In the genomic region with DNA sequence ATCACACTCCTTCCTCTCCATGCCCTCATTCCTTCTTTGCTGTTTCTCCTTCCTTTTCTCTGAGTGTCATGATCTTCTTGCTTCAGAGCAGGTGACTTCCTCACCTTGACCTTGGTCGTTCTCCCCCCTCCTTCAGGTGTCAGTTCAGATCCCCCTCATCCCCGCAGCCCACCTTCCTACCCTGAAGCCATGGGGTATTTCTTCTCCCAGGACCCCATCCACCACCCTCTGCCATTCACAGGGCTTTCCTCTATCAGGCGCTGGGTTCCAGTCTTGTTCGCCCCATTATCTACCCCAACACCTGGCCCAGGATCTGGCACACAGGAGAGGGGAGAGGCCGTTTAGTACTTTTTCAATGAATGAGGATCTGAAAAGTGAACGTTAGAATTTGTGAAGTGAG, we compare ENCODE assay signal across 1 cellular context.
TF ChIP-seq lines count a peak whose summit lies in the region.

No MANE protein-coding gene starts in this region.

TF ChIP-seq in WTC11, 78 proteins besides CTCF, POLR2A, EP300 and RAD21 (continued from another document):
- TF ChIP-seq, protein P1, sequence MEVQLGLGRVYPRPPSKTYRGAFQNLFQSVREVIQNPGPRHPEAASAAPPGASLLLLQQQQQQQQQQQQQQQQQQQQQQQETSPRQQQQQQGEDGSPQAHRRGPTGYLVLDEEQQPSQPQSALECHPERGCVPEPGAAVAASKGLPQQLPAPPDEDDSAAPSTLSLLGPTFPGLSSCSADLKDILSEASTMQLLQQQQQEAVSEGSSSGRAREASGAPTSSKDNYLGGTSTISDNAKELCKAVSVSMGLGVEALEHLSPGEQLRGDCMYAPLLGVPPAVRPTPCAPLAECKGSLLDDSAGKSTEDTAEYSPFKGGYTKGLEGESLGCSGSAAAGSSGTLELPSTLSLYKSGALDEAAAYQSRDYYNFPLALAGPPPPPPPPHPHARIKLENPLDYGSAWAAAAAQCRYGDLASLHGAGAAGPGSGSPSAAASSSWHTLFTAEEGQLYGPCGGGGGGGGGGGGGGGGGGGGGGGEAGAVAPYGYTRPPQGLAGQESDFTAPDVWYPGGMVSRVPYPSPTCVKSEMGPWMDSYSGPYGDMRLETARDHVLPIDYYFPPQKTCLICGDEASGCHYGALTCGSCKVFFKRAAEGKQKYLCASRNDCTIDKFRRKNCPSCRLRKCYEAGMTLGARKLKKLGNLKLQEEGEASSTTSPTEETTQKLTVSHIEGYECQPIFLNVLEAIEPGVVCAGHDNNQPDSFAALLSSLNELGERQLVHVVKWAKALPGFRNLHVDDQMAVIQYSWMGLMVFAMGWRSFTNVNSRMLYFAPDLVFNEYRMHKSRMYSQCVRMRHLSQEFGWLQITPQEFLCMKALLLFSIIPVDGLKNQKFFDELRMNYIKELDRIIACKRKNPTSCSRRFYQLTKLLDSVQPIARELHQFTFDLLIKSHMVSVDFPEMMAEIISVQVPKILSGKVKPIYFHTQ (CRISPR knock-in tag; IDR thresholded peaks at IDR 0.05), result no peak
- TF ChIP-seq KAT7 (CRISPR knock-in tag; IDR thresholded peaks at IDR 0.05; ENCODE audit: borderline replicate concordance), result no peak
- TF ChIP-seq MXD4 (CRISPR knock-in tag; IDR thresholded peaks at IDR 0.05; ENCODE audit: borderline replicate concordance), result no peak
- TF ChIP-seq, protein P2, sequence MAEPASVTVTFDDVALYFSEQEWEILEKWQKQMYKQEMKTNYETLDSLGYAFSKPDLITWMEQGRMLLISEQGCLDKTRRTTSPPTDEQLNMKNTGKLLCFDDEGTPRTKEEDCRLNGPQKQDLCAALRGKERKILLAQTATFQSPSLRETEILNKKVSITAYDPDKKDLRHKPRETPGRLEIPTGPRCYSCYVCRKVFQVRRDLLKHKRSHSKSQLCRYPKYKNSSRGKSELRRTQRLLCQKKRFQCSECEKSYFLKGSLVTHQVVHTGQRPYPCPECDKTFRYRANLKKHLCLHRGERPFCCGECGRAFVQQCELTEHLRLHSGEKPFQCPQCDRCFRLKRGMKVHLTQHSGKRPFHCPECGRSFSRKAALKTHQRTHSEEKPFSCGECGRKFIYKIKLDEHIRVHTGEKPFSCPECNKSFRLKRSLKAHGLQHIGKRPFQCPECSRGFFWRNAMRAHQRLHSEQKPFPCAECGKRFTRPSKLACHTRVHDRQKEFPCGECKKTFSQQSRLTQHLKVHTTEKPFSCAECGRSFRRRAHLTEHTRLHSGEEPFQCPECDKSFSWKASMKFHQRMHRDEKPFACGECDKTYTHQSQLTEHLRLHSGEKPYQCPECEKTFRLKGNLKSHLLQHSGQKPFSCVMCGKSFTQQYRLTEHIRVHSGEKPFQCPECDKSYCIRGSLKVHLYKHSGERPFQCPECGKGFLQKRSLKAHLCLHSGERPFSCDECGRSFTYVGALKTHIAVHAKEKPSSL (CRISPR knock-in tag; conservative IDR thresholded peaks at IDR 0.05), result no peak
- TF ChIP-seq TEAD1 (CRISPR knock-in tag; IDR thresholded peaks at IDR 0.05), result no peak
